ENCODE assay signal across 9 cellular contexts in genomic region chr6:88166901-88167624, GRCh38. TPM values are rescaled to one million over a fixed set of nuclear protein-coding genes. Genes with fewer than 3 reads are reported as not detected.
A peak's percentile ranks its signal among the peaks of the same experiment; 100 is the strongest.
DNase-seq lines count a peak whose midpoint lies in the region; ATAC-seq and TF ChIP-seq lines count a peak whose summit lies in the region.
"Had no signal": no experiment of that assay in that cellular context is flagged by ENCODE, and none has a peak within 500 bp of the region (broad histone marks: within the 10 kb centered on the region; RNA-seq: fewer than 3 reads in every experiment).

No MANE protein-coding gene starts in this region.

- H3K9me3 ChIP-seq in mammary epithelial cell (replicated peaks; ENCODE audit: insufficient read depth, low read length) (no peaks in the 10 kb centered on the region), mesodermal cell (ENCODE audit: control insufficient read depth, low read length) (no peaks in the 10 kb centered on the region), vagina (no peaks in the 10 kb centered on the region)

- no peak for TF ChIP-seq POLR2A in vagina (IDR thresholded peaks at IDR 0.05)

- peak overlapping the region; percentile 91 for H3K4me2 ChIP-seq in mammary epithelial cell (ENCODE audit: insufficient read depth, low read depth, low read length)

- H4K20me1 ChIP-seq in mammary epithelial cell (ENCODE audit: insufficient read depth, low read length): no peaks in the 10 kb centered on the region

- dilution Hi-C loops in mammary epithelial cell (cut with HindIII; ENCODE audit: low sequenced_read_pairs): no loop called here

- H3K4me1 ChIP-seq in mammary epithelial cell (ENCODE audit: insufficient read depth, low read length) (peaks cover 17% of the 10 kb centered on the region), mesodermal cell (ENCODE audit: control insufficient read depth, insufficient read depth, low read length, poor library complexity, severe bottlenecking) (no peaks in the 10 kb centered on the region), vagina (peaks cover 22% of the 10 kb centered on the region)

- TF ChIP-seq CTCF in mammary epithelial cell (conservative IDR thresholded peaks at IDR 0.05 in 1 of 2, IDR thresholded peaks at IDR 0.05 in 1 of 2; ENCODE audit: extremely low read depth in 1 of 2, insufficient read depth in 1 of 2, low read depth in 1 of 2, low read length in 2 of 2) (no peak), vagina (IDR thresholded peaks at IDR 0.05) (no peak)

- in situ Hi-C loops in mammary epithelial cell (cut with MboI; ENCODE audit: low sequenced_read_pairs in 2 of 2): no loop called here

- H3K27ac ChIP-seq in mammary epithelial cell (ENCODE audit: insufficient read depth, low read depth, low read length) (no peak overlapping the region), mesodermal cell (ENCODE audit: low read depth, low read length, severe bottlenecking) (no peak overlapping the region), vagina (no peak overlapping the region)

- H3K27me3 ChIP-seq in mammary epithelial cell (ENCODE audit: insufficient read depth, low read length) (peaks cover 37% of the 10 kb centered on the region), vagina (peaks cover 4% of the 10 kb centered on the region)

- no peak overlapping the region for H3K4me3 ChIP-seq in mammary epithelial cell (replicated peaks in 1 of 3; ENCODE audit: insufficient read depth in 1 of 3, low read depth in 2 of 3, low read length in 3 of 3)
- peak overlapping the region; percentile 49 for H3K4me3 ChIP-seq in mesodermal cell (ENCODE audit: extremely low read depth, insufficient read depth, low read length, poor library complexity, severe bottlenecking)
- peak overlapping the region; percentile 57 for H3K4me3 ChIP-seq in vagina

- H3K36me3 ChIP-seq in mammary epithelial cell (ENCODE audit: insufficient read depth, low read length): no peaks in the 10 kb centered on the region
- H3K36me3 ChIP-seq in mesodermal cell (ENCODE audit: control insufficient read depth, insufficient read depth, low read length): no peaks in the 10 kb centered on the region
- H3K36me3 ChIP-seq in vagina: no peaks in the 10 kb centered on the region

- no peaks in the 10 kb centered on the region for H3K79me2 ChIP-seq in mammary epithelial cell (ENCODE audit: insufficient read depth, low read length)

- H3K9ac ChIP-seq in mammary epithelial cell (ENCODE audit: insufficient read depth, low read length): no peak overlapping the region

- no peak overlapping the region for H2AFZ ChIP-seq in mammary epithelial cell (ENCODE audit: low read depth, low read length)

- BruUV-seq in mammary epithelial cell (replicated peaks; lab: Mats Ljungman, UMichigan): no TSS peak

- DNase-seq in Daoy (ENCODE audit: low read depth) (peak; percentile 14), mammary epithelial cell (no peak), vagina (ENCODE audit: extremely low spot score in 2 of 2) (no peak), cerebellar nuclear complex (lab: John Stamatoyannopoulos, UW) (no peak), NCI-H1417 treated with DMSO at 0.1 percent for 48 hours (lab: John Stamatoyannopoulos, UW) (no peak)

- no CpG with 5 or more reads among the region's 81 CpGs for WGBS in mammary epithelial cell (ENCODE audit: low coverage, missing lambda C conversion rate)
- WGBS in mesodermal cell (ENCODE audit: insufficient coverage in 2 of 2), 2 experiments: 1% methylated on average over 64 to 78 of the region's 81 CpGs

- CTCF ChIA-PET in mammary epithelial cell (lab: Charles Lee; ENCODE audit: low non-redundant PET): no interaction called here

- ATAC-seq in GM19467 (IDR thresholded peaks at IDR 0.05; ENCODE audit: unreplicated experiment) (peak; percentile 2), HG03565 (IDR thresholded peaks at IDR 0.05; ENCODE audit: unreplicated experiment) (peak; percentile 7)

- intact Hi-C loops in mammary epithelial cell (cut with micrococcal nuclease) (loop anchor here (1.0 kb wide), 1 partner anchor 238 kb away; no protein-coding TSS in a partner anchor), vagina (cut with DNase I) (no loop called here)

RNA-seq across cellular contexts. Expression of gene CNR1, which starts 0.9 kb away (rescaled TPM):
- 0.45 and 1.0 TPM in 2 replicates for total RNA-seq in Daoy (2014; rRNA removed; shearing (Covaris generic))
- total RNA-seq in mammary epithelial cell: not detected
- not detected for polyA plus RNA-seq in mammary epithelial cell
- not detected for polyA minus RNA-seq in mammary epithelial cell
- 2.7 TPM for polyA plus RNA-seq in mesodermal cell (2013, experiment 1 of 2)
- polyA plus RNA-seq in mesodermal cell (2013, experiment 2 of 2): 2.8 TPM
- 6.1 TPM for total RNA-seq in vagina
- total RNA-seq: HT1080 had no signal

Comparison
In these comparisons a context has a peak if more than half of its experiments do, and no peak if none do; other contexts are left out.
1. H3K4me3 ChIP-seq: peak in mesodermal cell (single experiment) and vagina (2 of 2); none in mammary epithelial cell (0 of 3).